Comparison of ENCODE assay signal across 1 cellular context in the genomic region with DNA sequence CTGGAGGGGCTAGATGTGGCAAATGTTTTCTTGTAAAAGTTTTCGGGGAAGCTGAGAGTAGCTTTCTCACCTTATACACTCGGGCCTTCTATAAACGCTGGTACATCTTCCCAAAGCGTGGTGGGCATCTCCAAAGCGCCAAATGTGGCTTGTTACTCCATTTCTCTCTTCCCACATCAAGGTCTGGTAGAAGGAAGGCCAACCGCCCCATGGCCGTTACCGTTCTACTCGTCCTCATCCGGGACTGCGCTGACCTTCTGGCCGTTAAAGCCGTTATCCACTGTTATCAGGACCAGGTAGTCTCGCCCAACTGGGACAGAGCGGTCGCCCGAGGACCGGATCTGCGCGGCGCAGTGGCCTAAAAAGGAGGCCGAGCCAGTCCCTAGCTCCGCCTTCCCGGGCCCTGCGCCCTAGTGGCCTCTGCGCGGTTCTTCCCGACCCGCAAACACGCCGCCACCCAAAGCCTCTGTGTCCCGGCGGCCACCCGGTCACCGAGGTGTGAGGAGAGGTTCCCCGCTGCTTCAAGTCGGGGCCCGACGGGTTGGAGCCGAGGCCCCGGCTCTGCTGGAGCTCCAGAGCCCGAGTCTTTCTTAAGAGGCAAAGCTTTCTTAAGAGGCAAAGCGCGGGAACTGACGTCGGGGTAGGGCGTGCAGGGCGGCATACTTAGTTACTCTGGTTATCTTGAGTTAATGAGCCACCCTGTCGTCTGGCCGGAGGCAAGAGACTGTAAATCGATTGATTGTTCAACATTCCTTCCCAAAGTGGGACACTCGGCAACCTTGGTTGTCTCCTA.
TF ChIP-seq lines count a peak whose summit lies in the region.

No MANE protein-coding gene starts in this region.

TF ChIP-seq in K562, 482 proteins besides CTCF, POLR2A, EP300 and RAD21 (continued from another document and continues in another):
- TF ChIP-seq, protein P1, sequence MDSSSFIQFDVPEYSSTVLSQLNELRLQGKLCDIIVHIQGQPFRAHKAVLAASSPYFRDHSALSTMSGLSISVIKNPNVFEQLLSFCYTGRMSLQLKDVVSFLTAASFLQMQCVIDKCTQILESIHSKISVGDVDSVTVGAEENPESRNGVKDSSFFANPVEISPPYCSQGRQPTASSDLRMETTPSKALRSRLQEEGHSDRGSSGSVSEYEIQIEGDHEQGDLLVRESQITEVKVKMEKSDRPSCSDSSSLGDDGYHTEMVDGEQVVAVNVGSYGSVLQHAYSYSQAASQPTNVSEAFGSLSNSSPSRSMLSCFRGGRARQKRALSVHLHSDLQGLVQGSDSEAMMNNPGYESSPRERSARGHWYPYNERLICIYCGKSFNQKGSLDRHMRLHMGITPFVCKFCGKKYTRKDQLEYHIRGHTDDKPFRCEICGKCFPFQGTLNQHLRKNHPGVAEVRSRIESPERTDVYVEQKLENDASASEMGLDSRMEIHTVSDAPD (CRISPR knock-in tag; IDR thresholded peaks at IDR 0.05), result peak; percentile 63; the same call in 1 of the 2 replicates
- TF ChIP-seq HDAC3 (IDR thresholded peaks at IDR 0.05; ENCODE audit: borderline replicate concordance, partially characterized antibody) (peak; percentile 41), SAFB (IDR thresholded peaks at IDR 0.05; ENCODE audit: borderline replicate concordance, low read depth, low read length) (no peak), KLF13 (tag; IDR thresholded peaks at IDR 0.05; ENCODE audit: borderline replicate concordance, low read depth) (no peak), ZBED1 (IDR thresholded peaks at IDR 0.05) (peak; percentile 65; the same call in 1 of the 2 replicates), ZNF41 (CRISPR knock-in tag; conservative IDR thresholded peaks at IDR 0.05) (no peak), SLC30A9 (CRISPR knock-in tag; IDR thresholded peaks at IDR 0.05) (no peak), SAP30 (IDR thresholded peaks at IDR 0.05; ENCODE audit: borderline replicate concordance, insufficient read depth, low read depth, low read length, poor library complexity, severe bottlenecking) (no peak), EZH2 (IDR thresholded peaks at IDR 0.05; ENCODE audit: borderline replicate concordance, low read depth, low read length) (no peak), ZBTB7A (IDR thresholded peaks at IDR 0.05; ENCODE audit: borderline replicate concordance, control insufficient read depth, low read depth, low read length) (peak; percentile 43; the same call in 1 of the 2 replicates), NFIC (IDR thresholded peaks at IDR 0.05) (peak; percentile 70), ZNF766 (CRISPR knock-in tag; conservative IDR thresholded peaks at IDR 0.05) (peak; percentile 88), KDM5B (IDR thresholded peaks at IDR 0.05; ENCODE audit: insufficient replicate concordance, low read depth, low read length) (peak; percentile 88), FOXP1 (CRISPR knock-in tag; IDR thresholded peaks at IDR 0.05) (peak; percentile 93), RBBP5 (IDR thresholded peaks at IDR 0.05; ENCODE audit: borderline replicate concordance, insufficient read depth, low read length, poor library complexity, severe bottlenecking) (peak; percentile 88), HSF4 (CRISPR knock-in tag; IDR thresholded peaks at IDR 0.05; ENCODE audit: borderline replicate concordance) (peak; percentile 21; the same call in 1 of the 2 replicates), SAFB2 (IDR thresholded peaks at IDR 0.05; ENCODE audit: borderline replicate concordance, low read depth, low read length, severe bottlenecking) (no peak), CAMTA2 (CRISPR knock-in tag; conservative IDR thresholded peaks at IDR 0.05) (no peak), POLR2AphosphoS2 (IDR thresholded peaks at IDR 0.05; ENCODE audit: low read length) (peak; percentile 94), HEY1 (CRISPR knock-in tag; IDR thresholded peaks at IDR 0.05; ENCODE audit: borderline replicate concordance) (peak; percentile 84; the same call in 1 of the 2 replicates), ATF7 (IDR thresholded peaks at IDR 0.05) (peak; percentile 85), NFIX (CRISPR knock-in tag; IDR thresholded peaks at IDR 0.05; ENCODE audit: low read depth) (no peak), ZNF445 (CRISPR knock-in tag; IDR thresholded peaks at IDR 0.05; ENCODE audit: low read depth) (no peak), PCBP1 (IDR thresholded peaks at IDR 0.05; ENCODE audit: low read depth, low read length, poor library complexity, severe bottlenecking) (no peak), CBX1 (IDR thresholded peaks at IDR 0.05; ENCODE audit: low read depth) (peak; percentile 96), TAL1 (IDR thresholded peaks at IDR 0.05) (peak; percentile 30), POLR2G (IDR thresholded peaks at IDR 0.05; ENCODE audit: low read depth, low read length) (peak; percentile 98), POLR3A (IDR thresholded peaks at IDR 0.05; ENCODE audit: borderline replicate concordance, extremely low read depth, insufficient read depth, insufficient read length) (no peak), ZNF274 (IDR thresholded peaks at IDR 0.05; ENCODE audit: borderline replicate concordance, low read depth, low read length) (no peak), PRPF4 (IDR thresholded peaks at IDR 0.05; ENCODE audit: insufficient read depth, low read depth, low read length, poor library complexity, severe bottlenecking) (no peak), CBFA2T2 (conservative IDR thresholded peaks at IDR 0.05) (no peak), GATAD2A (IDR thresholded peaks at IDR 0.05) (0 out of 2 replicates have a peak, but pooled peaks have one; percentile 21), TBP (optimal IDR thresholded peaks at IDR 0.05; ENCODE audit: low read depth, low read length) (peak; percentile 87)
- TF ChIP-seq, protein P2, sequence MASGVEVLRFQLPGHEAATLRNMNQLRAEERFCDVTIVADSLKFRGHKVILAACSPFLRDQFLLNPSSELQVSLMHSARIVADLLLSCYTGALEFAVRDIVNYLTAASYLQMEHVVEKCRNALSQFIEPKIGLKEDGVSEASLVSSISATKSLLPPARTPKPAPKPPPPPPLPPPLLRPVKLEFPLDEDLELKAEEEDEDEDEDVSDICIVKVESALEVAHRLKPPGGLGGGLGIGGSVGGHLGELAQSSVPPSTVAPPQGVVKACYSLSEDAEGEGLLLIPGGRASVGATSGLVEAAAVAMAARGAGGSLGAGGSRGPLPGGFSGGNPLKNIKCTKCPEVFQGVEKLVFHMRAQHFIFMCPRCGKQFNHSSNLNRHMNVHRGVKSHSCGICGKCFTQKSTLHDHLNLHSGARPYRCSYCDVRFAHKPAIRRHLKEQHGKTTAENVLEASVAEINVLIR (CRISPR knock-in tag; IDR thresholded peaks at IDR 0.05), result no peak
- TF ChIP-seq, protein P3, sequence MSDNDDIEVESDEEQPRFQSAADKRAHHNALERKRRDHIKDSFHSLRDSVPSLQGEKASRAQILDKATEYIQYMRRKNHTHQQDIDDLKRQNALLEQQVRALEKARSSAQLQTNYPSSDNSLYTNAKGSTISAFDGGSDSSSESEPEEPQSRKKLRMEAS (CRISPR knock-in tag; IDR thresholded peaks at IDR 0.05), result peak; percentile 99
- TF ChIP-seq, protein P4, sequence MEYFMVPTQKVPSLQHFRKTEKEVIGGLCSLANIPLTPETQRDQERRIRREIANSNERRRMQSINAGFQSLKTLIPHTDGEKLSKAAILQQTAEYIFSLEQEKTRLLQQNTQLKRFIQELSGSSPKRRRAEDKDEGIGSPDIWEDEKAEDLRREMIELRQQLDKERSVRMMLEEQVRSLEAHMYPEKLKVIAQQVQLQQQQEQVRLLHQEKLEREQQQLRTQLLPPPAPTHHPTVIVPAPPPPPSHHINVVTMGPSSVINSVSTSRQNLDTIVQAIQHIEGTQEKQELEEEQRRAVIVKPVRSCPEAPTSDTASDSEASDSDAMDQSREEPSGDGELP (CRISPR knock-in tag; IDR thresholded peaks at IDR 0.05; ENCODE audit: borderline replicate concordance), result peak; percentile 94
- TF ChIP-seq, protein P5, sequence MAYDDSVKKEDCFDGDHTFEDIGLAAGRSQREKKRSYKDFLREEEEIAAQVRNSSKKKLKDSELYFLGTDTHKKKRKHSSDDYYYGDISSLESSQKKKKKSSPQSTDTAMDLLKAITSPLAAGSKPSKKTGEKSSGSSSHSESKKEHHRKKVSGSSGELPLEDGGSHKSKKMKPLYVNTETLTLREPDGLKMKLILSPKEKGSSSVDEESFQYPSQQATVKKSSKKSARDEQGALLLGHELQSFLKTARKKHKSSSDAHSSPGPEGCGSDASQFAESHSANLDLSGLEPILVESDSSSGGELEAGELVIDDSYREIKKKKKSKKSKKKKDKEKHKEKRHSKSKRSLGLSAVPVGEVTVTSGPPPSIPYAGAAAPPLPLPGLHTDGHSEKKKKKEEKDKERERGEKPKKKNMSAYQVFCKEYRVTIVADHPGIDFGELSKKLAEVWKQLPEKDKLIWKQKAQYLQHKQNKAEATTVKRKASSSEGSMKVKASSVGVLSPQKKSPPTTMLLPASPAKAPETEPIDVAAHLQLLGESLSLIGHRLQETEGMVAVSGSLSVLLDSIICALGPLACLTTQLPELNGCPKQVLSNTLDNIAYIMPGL (CRISPR knock-in tag; IDR thresholded peaks at IDR 0.05), result peak; percentile 98
- TF ChIP-seq, protein P6, sequence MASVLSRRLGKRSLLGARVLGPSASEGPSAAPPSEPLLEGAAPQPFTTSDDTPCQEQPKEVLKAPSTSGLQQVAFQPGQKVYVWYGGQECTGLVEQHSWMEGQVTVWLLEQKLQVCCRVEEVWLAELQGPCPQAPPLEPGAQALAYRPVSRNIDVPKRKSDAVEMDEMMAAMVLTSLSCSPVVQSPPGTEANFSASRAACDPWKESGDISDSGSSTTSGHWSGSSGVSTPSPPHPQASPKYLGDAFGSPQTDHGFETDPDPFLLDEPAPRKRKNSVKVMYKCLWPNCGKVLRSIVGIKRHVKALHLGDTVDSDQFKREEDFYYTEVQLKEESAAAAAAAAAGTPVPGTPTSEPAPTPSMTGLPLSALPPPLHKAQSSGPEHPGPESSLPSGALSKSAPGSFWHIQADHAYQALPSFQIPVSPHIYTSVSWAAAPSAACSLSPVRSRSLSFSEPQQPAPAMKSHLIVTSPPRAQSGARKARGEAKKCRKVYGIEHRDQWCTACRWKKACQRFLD (CRISPR knock-in tag; IDR thresholded peaks at IDR 0.05), result peak; percentile 83
- TF ChIP-seq, protein P7, sequence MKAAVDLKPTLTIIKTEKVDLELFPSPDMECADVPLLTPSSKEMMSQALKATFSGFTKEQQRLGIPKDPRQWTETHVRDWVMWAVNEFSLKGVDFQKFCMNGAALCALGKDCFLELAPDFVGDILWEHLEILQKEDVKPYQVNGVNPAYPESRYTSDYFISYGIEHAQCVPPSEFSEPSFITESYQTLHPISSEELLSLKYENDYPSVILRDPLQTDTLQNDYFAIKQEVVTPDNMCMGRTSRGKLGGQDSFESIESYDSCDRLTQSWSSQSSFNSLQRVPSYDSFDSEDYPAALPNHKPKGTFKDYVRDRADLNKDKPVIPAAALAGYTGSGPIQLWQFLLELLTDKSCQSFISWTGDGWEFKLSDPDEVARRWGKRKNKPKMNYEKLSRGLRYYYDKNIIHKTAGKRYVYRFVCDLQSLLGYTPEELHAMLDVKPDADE (conservative IDR thresholded peaks at IDR 0.05; ENCODE audit: control insufficient read depth, low read depth, low read length), result peak; percentile 60; the same call in 1 of the 2 replicates
- TF ChIP-seq, protein P8, sequence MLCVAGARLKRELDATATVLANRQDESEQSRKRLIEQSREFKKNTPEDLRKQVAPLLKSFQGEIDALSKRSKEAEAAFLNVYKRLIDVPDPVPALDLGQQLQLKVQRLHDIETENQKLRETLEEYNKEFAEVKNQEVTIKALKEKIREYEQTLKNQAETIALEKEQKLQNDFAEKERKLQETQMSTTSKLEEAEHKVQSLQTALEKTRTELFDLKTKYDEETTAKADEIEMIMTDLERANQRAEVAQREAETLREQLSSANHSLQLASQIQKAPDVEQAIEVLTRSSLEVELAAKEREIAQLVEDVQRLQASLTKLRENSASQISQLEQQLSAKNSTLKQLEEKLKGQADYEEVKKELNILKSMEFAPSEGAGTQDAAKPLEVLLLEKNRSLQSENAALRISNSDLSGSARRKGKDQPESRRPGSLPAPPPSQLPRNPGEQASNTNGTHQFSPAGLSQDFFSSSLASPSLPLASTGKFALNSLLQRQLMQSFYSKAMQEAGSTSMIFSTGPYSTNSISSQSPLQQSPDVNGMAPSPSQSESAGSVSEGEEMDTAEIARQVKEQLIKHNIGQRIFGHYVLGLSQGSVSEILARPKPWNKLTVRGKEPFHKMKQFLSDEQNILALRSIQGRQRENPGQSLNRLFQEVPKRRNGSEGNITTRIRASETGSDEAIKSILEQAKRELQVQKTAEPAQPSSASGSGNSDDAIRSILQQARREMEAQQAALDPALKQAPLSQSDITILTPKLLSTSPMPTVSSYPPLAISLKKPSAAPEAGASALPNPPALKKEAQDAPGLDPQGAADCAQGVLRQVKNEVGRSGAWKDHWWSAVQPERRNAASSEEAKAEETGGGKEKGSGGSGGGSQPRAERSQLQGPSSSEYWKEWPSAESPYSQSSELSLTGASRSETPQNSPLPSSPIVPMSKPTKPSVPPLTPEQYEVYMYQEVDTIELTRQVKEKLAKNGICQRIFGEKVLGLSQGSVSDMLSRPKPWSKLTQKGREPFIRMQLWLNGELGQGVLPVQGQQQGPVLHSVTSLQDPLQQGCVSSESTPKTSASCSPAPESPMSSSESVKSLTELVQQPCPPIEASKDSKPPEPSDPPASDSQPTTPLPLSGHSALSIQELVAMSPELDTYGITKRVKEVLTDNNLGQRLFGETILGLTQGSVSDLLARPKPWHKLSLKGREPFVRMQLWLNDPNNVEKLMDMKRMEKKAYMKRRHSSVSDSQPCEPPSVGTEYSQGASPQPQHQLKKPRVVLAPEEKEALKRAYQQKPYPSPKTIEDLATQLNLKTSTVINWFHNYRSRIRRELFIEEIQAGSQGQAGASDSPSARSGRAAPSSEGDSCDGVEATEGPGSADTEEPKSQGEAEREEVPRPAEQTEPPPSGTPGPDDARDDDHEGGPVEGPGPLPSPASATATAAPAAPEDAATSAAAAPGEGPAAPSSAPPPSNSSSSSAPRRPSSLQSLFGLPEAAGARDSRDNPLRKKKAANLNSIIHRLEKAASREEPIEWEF (CRISPR knock-in tag; IDR thresholded peaks at IDR 0.05), result peak; percentile 83
- TF ChIP-seq, protein P9, sequence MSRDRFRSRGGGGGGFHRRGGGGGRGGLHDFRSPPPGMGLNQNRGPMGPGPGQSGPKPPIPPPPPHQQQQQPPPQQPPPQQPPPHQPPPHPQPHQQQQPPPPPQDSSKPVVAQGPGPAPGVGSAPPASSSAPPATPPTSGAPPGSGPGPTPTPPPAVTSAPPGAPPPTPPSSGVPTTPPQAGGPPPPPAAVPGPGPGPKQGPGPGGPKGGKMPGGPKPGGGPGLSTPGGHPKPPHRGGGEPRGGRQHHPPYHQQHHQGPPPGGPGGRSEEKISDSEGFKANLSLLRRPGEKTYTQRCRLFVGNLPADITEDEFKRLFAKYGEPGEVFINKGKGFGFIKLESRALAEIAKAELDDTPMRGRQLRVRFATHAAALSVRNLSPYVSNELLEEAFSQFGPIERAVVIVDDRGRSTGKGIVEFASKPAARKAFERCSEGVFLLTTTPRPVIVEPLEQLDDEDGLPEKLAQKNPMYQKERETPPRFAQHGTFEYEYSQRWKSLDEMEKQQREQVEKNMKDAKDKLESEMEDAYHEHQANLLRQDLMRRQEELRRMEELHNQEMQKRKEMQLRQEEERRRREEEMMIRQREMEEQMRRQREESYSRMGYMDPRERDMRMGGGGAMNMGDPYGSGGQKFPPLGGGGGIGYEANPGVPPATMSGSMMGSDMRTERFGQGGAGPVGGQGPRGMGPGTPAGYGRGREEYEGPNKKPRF (IDR thresholded peaks at IDR 0.05; ENCODE audit: low read depth, low read length), result no peak
- TF ChIP-seq, protein P10, sequence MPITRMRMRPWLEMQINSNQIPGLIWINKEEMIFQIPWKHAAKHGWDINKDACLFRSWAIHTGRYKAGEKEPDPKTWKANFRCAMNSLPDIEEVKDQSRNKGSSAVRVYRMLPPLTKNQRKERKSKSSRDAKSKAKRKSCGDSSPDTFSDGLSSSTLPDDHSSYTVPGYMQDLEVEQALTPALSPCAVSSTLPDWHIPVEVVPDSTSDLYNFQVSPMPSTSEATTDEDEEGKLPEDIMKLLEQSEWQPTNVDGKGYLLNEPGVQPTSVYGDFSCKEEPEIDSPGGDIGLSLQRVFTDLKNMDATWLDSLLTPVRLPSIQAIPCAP (CRISPR knock-in tag; IDR thresholded peaks at IDR 0.05; ENCODE audit: borderline replicate concordance), result peak; percentile 96
